Comparison of ENCODE assay signal across 1 cellular context in the genomic region with DNA sequence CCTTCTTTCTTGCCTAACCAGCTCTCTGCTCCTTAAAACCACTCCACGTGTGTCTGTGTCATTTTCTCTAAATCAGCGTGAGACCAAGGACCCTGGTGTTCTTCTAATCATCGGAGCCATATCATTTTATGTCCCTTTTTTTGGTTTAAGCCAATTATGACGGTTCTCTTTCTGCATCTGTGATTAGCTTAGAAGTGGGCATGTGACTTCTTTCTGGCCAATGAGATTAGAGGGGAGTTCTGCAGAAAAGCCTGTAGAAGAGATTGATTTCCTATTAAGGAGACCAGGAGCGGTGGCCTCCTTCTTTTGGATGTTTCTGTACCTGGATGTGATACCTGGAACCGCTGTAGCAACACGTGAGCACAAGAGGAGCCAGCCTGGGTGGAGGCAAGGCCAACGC.
TF ChIP-seq lines count a peak whose summit lies in the region.

No MANE protein-coding gene starts in this region.

TF ChIP-seq in IMR-90, 13 proteins besides CTCF, POLR2A, EP300 and RAD21 (continued from another document):
- TF ChIP-seq, protein P1, sequence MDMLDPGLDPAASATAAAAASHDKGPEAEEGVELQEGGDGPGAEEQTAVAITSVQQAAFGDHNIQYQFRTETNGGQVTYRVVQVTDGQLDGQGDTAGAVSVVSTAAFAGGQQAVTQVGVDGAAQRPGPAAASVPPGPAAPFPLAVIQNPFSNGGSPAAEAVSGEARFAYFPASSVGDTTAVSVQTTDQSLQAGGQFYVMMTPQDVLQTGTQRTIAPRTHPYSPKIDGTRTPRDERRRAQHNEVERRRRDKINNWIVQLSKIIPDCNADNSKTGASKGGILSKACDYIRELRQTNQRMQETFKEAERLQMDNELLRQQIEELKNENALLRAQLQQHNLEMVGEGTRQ (IDR thresholded peaks at IDR 0.05; ENCODE audit: low read depth, low read length) = peak; percentile 51; the same call in 1 of the 2 replicates
TF ChIP-seq in IMR-90: peak in this region for 1.
